Comparison of ENCODE assay signal across 9 cellular contexts in the genomic region with DNA sequence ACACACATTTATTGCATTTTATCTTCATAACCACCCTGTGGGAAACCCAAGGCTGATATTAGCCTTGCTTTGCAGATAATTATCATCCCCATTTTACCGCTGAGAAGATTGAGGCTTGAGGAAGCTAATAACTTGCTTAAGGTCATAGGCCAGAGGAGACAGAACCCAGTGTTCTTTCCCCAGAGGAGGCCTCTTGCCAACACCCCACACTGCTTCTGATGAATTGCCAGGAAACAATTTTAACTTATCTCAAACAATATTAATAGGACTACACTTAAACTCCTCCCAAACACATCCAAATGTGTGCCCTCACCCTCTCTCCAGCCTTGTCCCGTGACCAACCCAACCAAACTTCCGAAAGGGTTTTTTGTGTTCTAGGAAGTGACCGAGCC. TPM values are rescaled to one million over a fixed set of nuclear protein-coding genes. Genes with fewer than 3 reads are reported as not detected.
DNase-seq lines count a peak whose midpoint lies in the region; ATAC-seq, FAIRE-seq and TF ChIP-seq lines count a peak whose summit lies in the region.
"Had no signal": no experiment of that assay in that cellular context is flagged by ENCODE, and none has a peak within 500 bp of the region (broad histone marks: within the 10 kb centered on the region; RNA-seq: fewer than 3 reads in every experiment).

No MANE protein-coding gene starts in this region.

- peaks cover 38% of the 10 kb centered on the region for H3K4me1 ChIP-seq in Karpas-422 (ENCODE audit: low read length)

- no peak for FAIRE-seq in D721Med (lab: Jason Lieb, UNC)
- FAIRE-seq: islet of Langerhans had no signal

- H3K4me1 Mint-ChIP-seq in activated naive CD8-positive, alpha-beta T cell treated with anti-CD3 and anti-CD28 coated beads, Interleukin-2, amount 10 ng/mL, durations not matched to agents 7 days and 5 days, result peaks cover 26% of the 10 kb centered on the region
- peaks cover 13 to 20% of the 10 kb centered on the region in 2 donors for H3K4me1 Mint-ChIP-seq in stimulated activated naive B cell treated with anti-CD40 and anti-IgM and Interleukin-4, amounts not matched to agents 10 μg/mL and 1 μg/mL and 100 μg/mL, for 72 hours

- H3K79me2 ChIP-seq in Karpas-422 (ENCODE audit: low read length), result peaks cover 22% of the 10 kb centered on the region

- no peaks in the 10 kb centered on the region for H3K9me3 Mint-ChIP-seq in activated naive CD8-positive, alpha-beta T cell treated with anti-CD3 and anti-CD28 coated beads, Interleukin-2, amount 10 ng/mL, durations not matched to agents 7 days and 5 days
- H3K9me3 Mint-ChIP-seq in stimulated activated naive B cell treated with anti-CD40 and anti-IgM and Interleukin-4, amounts not matched to agents 10 μg/mL and 1 μg/mL and 100 μg/mL, for 72 hours, result no peaks in the 10 kb centered on the region

- H3K27me3 Mint-ChIP-seq in activated naive CD8-positive, alpha-beta T cell treated with anti-CD3 and anti-CD28 coated beads, Interleukin-2, amount 10 ng/mL, durations not matched to agents 7 days and 5 days, result no peaks in the 10 kb centered on the region
- H3K27me3 Mint-ChIP-seq in stimulated activated naive B cell treated with anti-CD40 and anti-IgM and Interleukin-4, amounts not matched to agents 10 μg/mL and 1 μg/mL and 100 μg/mL, for 72 hours, result no peaks in the 10 kb centered on the region

- H3K9me3 ChIP-seq in Karpas-422 (ENCODE audit: low read length), result no peaks in the 10 kb centered on the region

- DNase-seq in Karpas-422 (no peak), left ventricle myocardium superior (peak; percentile 43), D721Med (ENCODE audit: insufficient read length, low spot score) (no peak), DMS53 (lab: John Stamatoyannopoulos, UW) (no peak), NCI-H2171 treated with DMSO at 0.1 percent for 48 hours (lab: John Stamatoyannopoulos, UW) (no peak)
- DNase-seq in activated naive CD8-positive, alpha-beta T cell treated with anti-CD3 and anti-CD28 coated beads, Interleukin-2, amount 10 ng/mL, durations not matched to agents 7 days and 5 days, result no peak
- no peak for DNase-seq in stimulated activated naive B cell treated with anti-CD40 and anti-IgM and Interleukin-4, amounts not matched to agents 10 μg/mL and 1 μg/mL and 100 μg/mL, for 72 hours

- peak overlapping the region; percentile 95 for H3K27ac Mint-ChIP-seq in activated naive CD8-positive, alpha-beta T cell treated with anti-CD3 and anti-CD28 coated beads, Interleukin-2, amount 10 ng/mL, durations not matched to agents 7 days and 5 days
- H3K27ac Mint-ChIP-seq in stimulated activated naive B cell treated with anti-CD40 and anti-IgM and Interleukin-4, amounts not matched to agents 10 μg/mL and 1 μg/mL and 100 μg/mL, for 72 hours, result peak overlapping the region; percentile 89

- 0 out of 2 replicates have a peak, but pooled peaks cover 3% of the 10 kb centered on the region for H4K20me1 ChIP-seq in Karpas-422 (ENCODE audit: insufficient read depth, low read depth, low read length)

- no peak for TF ChIP-seq CTCF in D721Med (IDR thresholded peaks at IDR 0.05; ENCODE audit: insufficient read depth, missing control alignments)

- no peaks in the 10 kb centered on the region for H3K36me3 Mint-ChIP-seq in activated naive CD8-positive, alpha-beta T cell treated with anti-CD3 and anti-CD28 coated beads, Interleukin-2, amount 10 ng/mL, durations not matched to agents 7 days and 5 days
- H3K36me3 Mint-ChIP-seq in stimulated activated naive B cell treated with anti-CD40 and anti-IgM and Interleukin-4, amounts not matched to agents 10 μg/mL and 1 μg/mL and 100 μg/mL, for 72 hours, result no peaks in the 10 kb centered on the region

- peak overlapping the region; percentile 35 for H3K4me3 ChIP-seq in Karpas-422 (ENCODE audit: low read length)

- no peaks in the 10 kb centered on the region for H3K9me2 ChIP-seq in Karpas-422 (replicated peaks; ENCODE audit: insufficient read depth, low read length)

- no peak for ATAC-seq in activated naive CD8-positive, alpha-beta T cell treated with anti-CD3 and anti-CD28 coated beads, Interleukin-2, amount 10 ng/mL, durations not matched to agents 7 days and 5 days (ENCODE audit: low read depth)
- peak; percentile 41 for ATAC-seq in left ventricle myocardium superior
- ATAC-seq in stimulated activated naive B cell treated with anti-CD40 and anti-IgM and Interleukin-4, amounts not matched to agents 10 μg/mL and 1 μg/mL and 100 μg/mL, for 72 hours (replicated peaks), result no peak
- ATAC-seq in HG03025 (IDR thresholded peaks at IDR 0.05; ENCODE audit: low FRiP score, unreplicated experiment), result no peak

- H3K9ac ChIP-seq in Karpas-422 (ENCODE audit: low read length), result peak overlapping the region; percentile 41

- intact Hi-C loops in left ventricle myocardium superior (cut with micrococcal nuclease), result no loop called here

- H3K4me3 Mint-ChIP-seq in activated naive CD8-positive, alpha-beta T cell treated with anti-CD3 and anti-CD28 coated beads, Interleukin-2, amount 10 ng/mL, durations not matched to agents 7 days and 5 days, result peak overlapping the region; percentile 87
- peak overlapping the region; percentile 78 to 79 for H3K4me3 Mint-ChIP-seq in stimulated activated naive B cell treated with anti-CD40 and anti-IgM and Interleukin-4, amounts not matched to agents 10 μg/mL and 1 μg/mL and 100 μg/mL, for 72 hours

- H3K27ac ChIP-seq in Karpas-422 (ENCODE audit: low read length), result no peak overlapping the region

- H3K27me3 ChIP-seq in Karpas-422 (ENCODE audit: low read length), result no peaks in the 10 kb centered on the region

- H3K36me3 ChIP-seq in Karpas-422 (ENCODE audit: insufficient read depth, low read length), result peaks cover 8% of the 10 kb centered on the region; the same call in 1 of the 2 replicates

- POLR2A ChIA-PET in activated naive CD8-positive, alpha-beta T cell treated with anti-CD3 and anti-CD28 coated beads, Interleukin-2, amount 10 ng/mL, durations not matched to agents 7 days and 5 days (lab: Charles Lee), result interaction anchor here (1.3 to 6.2 kb wide), 3 partner anchors 16 to 190 kb away, joined by 3 to 88 read pairs (median 8); partner anchors contain the start of gene ANKRD11

- H3K4me2 ChIP-seq in Karpas-422 (ENCODE audit: low read depth, low read length, poor library complexity, severe bottlenecking), result peak overlapping the region; percentile 51

- no peak overlapping the region for H2AFZ ChIP-seq in Karpas-422 (ENCODE audit: low read length)

RNA-seq across cellular contexts. Expression of gene SPG7, which starts 2.1 kb away (rescaled TPM):
- total RNA-seq in Karpas-422 (2014; rRNA removed; shearing (Covaris generic); ENCODE audit: low replicate concordance), result 44.6 and 74.8 TPM in 2 replicates
- total RNA-seq in activated naive CD8-positive, alpha-beta T cell treated with anti-CD3 and anti-CD28 coated beads, Interleukin-2, amount 10 ng/mL, durations not matched to agents 7 days and 5 days, result 100 to 1,000 TPM; 112 to 113 TPM
- 108 TPM for total RNA-seq in left ventricle myocardium superior

RNA-seq across cellular contexts. Expression of gene ANKRD11, which starts 15.7 kb away (rescaled TPM):
- total RNA-seq in Karpas-422 (2014; rRNA removed; shearing (Covaris generic); ENCODE audit: low replicate concordance), result 28.5 and 29.9 TPM in 2 replicates
- total RNA-seq in activated naive CD8-positive, alpha-beta T cell treated with anti-CD3 and anti-CD28 coated beads, Interleukin-2, amount 10 ng/mL, durations not matched to agents 7 days and 5 days, result 100 to 1,000 TPM; 213 to 217 TPM
- 75.2 TPM for total RNA-seq in left ventricle myocardium superior

RNA-seq across cellular contexts. Expression of gene RPL13, which starts 54.4 kb away (rescaled TPM):
- total RNA-seq in Karpas-422 (2014; rRNA removed; shearing (Covaris generic); ENCODE audit: low replicate concordance), result 6,565 and 10,922 TPM in 2 replicates
- total RNA-seq in activated naive CD8-positive, alpha-beta T cell treated with anti-CD3 and anti-CD28 coated beads, Interleukin-2, amount 10 ng/mL, durations not matched to agents 7 days and 5 days, result 1,000 to 10,000 TPM; 2,631 to 2,711 TPM
- total RNA-seq in left ventricle myocardium superior, result 1,029 TPM
